In genomic region chr1:89046318-89047183, GRCh38 we compare ENCODE assay signal across 8 cellular contexts. TPM values are rescaled to one million over a fixed set of nuclear protein-coding genes. Genes with fewer than 3 reads are reported as not detected.
DNase-seq lines count a peak whose midpoint lies in the region; ATAC-seq and TF ChIP-seq lines count a peak whose summit lies in the region.
"Not testable (repeated sequence)": the region's sequence is repeated elsewhere in the genome, so short reads cannot be mapped to it uniquely, and the experiment has no call there.

No MANE protein-coding gene starts in this region.

- peaks cover 43% of the 10 kb centered on the region for H3K36me3 Mint-ChIP-seq in CD4-positive, alpha-beta T cell (ENCODE audit: low read depth)
- H3K36me3 Mint-ChIP-seq in H9 (ENCODE audit: insufficient read depth in 1 of 3, low read depth in 3 of 3): not testable (repeated sequence)
- peaks cover 27% of the 10 kb centered on the region for H3K36me3 Mint-ChIP-seq in activated T-cell treated with anti-CD3 and anti-CD28 coated beads, Interleukin-2, amount 50 U/mL, for 4 hours (ENCODE audit: insufficient read depth)
- peaks cover 16% of the 10 kb centered on the region for H3K36me3 Mint-ChIP-seq in effector memory CD8-positive, alpha-beta T cell (ENCODE audit: insufficient read depth)

- H3K14ac ChIP-seq in H9 (ENCODE audit: insufficient read depth, low read length): not testable (repeated sequence)

- not testable (repeated sequence) for H3K27ac ChIP-seq in CD4-positive, alpha-beta T cell (ENCODE audit: low read depth, low read length); H9 (ENCODE audit: insufficient read length, low read depth, low read length)

- not testable (repeated sequence) for H2BK5ac ChIP-seq in H9 (ENCODE audit: insufficient read length, low read length)

- not testable (repeated sequence) for H4K20me1 ChIP-seq in H9 (ENCODE audit: control insufficient read depth, insufficient read depth, insufficient read length)

- H3K4ac ChIP-seq in H9 (ENCODE audit: low read depth, low read length): not testable (repeated sequence)

- H3K4me1 Mint-ChIP-seq in CD4-positive, alpha-beta T cell (ENCODE audit: low read depth); H9; activated T-cell treated with anti-CD3 and anti-CD28 coated beads, Interleukin-2, amount 50 U/mL, for 4 hours (ENCODE audit: low read depth); effector memory CD8-positive, alpha-beta T cell (ENCODE audit: low read depth in 2 of 2): not testable (repeated sequence)

- H2BK120ac ChIP-seq in H9 (ENCODE audit: low read depth, low read length, poor library complexity, severe bottlenecking): not testable (repeated sequence)

- H2AFZ ChIP-seq in H9 (ENCODE audit: low read length): not testable (repeated sequence)

- H3K18ac ChIP-seq in H9 (ENCODE audit: insufficient read length, low read depth, low read length): not testable (repeated sequence)

- intact Hi-C loops in CD4-positive, alpha-beta T cell (cut with DNase I, micrococcal nuclease): not testable (repeated sequence)

- not testable (repeated sequence) for H3K9me3 Mint-ChIP-seq in CD4-positive, alpha-beta T cell; H9; activated T-cell treated with anti-CD3 and anti-CD28 coated beads, Interleukin-2, amount 50 U/mL, for 4 hours; effector memory CD8-positive, alpha-beta T cell

- H3K9ac ChIP-seq in H9 (ENCODE audit: extremely low read depth, insufficient read length, low read length): not testable (repeated sequence)

- not testable (repeated sequence) for H4K8ac ChIP-seq in H9 (replicated peaks; ENCODE audit: insufficient read length, low read depth, low read length)

- not testable (repeated sequence) for TF ChIP-seq CTCF in CD4-positive, alpha-beta T cell (IDR thresholded peaks at IDR 0.05)
- TF ChIP-seq CTCF in H9 (conservative IDR thresholded peaks at IDR 0.05): peak; percentile 40; the same call in 1 of the 3 replicates

- H3T11ph ChIP-seq in H9 (ENCODE audit: low read length): not testable (repeated sequence)

- not testable (repeated sequence) for H3K56ac ChIP-seq in H9 (ENCODE audit: insufficient read length, low read depth, low read length)

- H3K23me2 ChIP-seq in H9 (ENCODE audit: insufficient read length, low read depth, low read length, poor library complexity, severe bottlenecking): not testable (repeated sequence)

- ATAC-seq in CD4-positive, alpha-beta T cell (ENCODE audit: poor library complexity): peak; percentile 39
- ATAC-seq in GM19035 (IDR thresholded peaks at IDR 0.05; ENCODE audit: unreplicated experiment): peak; percentile 71
- peak; percentile 57 for ATAC-seq in HG02981 (IDR thresholded peaks at IDR 0.05; ENCODE audit: unreplicated experiment)
- ATAC-seq in activated T-cell treated with anti-CD3 and anti-CD28 coated beads, Interleukin-2, amount 50 U/mL, for 4 hours: peak; percentile 92 to 93
- peak; percentile 66 for ATAC-seq in effector memory CD8-positive, alpha-beta T cell (replicated peaks)

- H3K4me1 ChIP-seq in H9 (ENCODE audit: insufficient read depth, low read length): not testable (repeated sequence)

- H3K27me3 ChIP-seq in CD4-positive, alpha-beta T cell (ENCODE audit: control insufficient read depth, insufficient read depth, low read length); H9 (ENCODE audit: insufficient read depth, low read length): not testable (repeated sequence)

- CTCF ChIA-PET in CD4-positive, alpha-beta T cell (lab: Charles Lee): not testable (repeated sequence)

- H3K27me3 Mint-ChIP-seq in CD4-positive, alpha-beta T cell; H9 (ENCODE audit: low read depth); activated T-cell treated with anti-CD3 and anti-CD28 coated beads, Interleukin-2, amount 50 U/mL, for 4 hours (ENCODE audit: low read depth); effector memory CD8-positive, alpha-beta T cell: not testable (repeated sequence)

- H3K27ac Mint-ChIP-seq in CD4-positive, alpha-beta T cell; H9; effector memory CD8-positive, alpha-beta T cell: not testable (repeated sequence)

- DNase-seq in CD4-positive, alpha-beta T cell; H9; activated T-cell treated with anti-CD3 and anti-CD28 coated beads, Interleukin-2, amount 50 U/mL, for 4 hours; effector memory CD8-positive, alpha-beta T cell: not testable (repeated sequence)
- DNase-seq in NCI-H82 (lab: John Stamatoyannopoulos, UW): peak; percentile 5
- peak; percentile 43 for DNase-seq in stimulated activated CD4-positive, alpha-beta T cell treated with anti-CD3 and anti-CD28 coated beads, Interleukin-15, amount 100 ng/mL, for 24 hours

- POLR2A ChIA-PET in CD4-positive, alpha-beta T cell (lab: Charles Lee): interaction anchor here (1.3 kb wide), 1 partner anchor 18 kb away, joined by 5 read pairs; the partner anchor contains the start of gene GBP1

- WGBS in H9 (ENCODE audit: extremely low coverage, insufficient read length, low lambda C conversion rate): no CpG with 5 or more reads among the region's 6 CpGs

- not testable (repeated sequence) for H4K5ac ChIP-seq in H9 (ENCODE audit: insufficient read length, low read depth, low read length)

- not testable (repeated sequence) for H2AK5ac ChIP-seq in H9 (ENCODE audit: insufficient read length, low read length)

- H3K9me3 ChIP-seq in CD4-positive, alpha-beta T cell (ENCODE audit: control insufficient read depth, low read length): peaks cover 10% of the 10 kb centered on the region
- H3K9me3 ChIP-seq in H9 (ENCODE audit: control insufficient read depth, low read depth, low read length): not testable (repeated sequence)

- not testable (repeated sequence) for H3K23ac ChIP-seq in H9 (ENCODE audit: insufficient read length, low read depth, low read length)

- H4K91ac ChIP-seq in H9 (ENCODE audit: insufficient read length, low read depth, low read length): not testable (repeated sequence)

- not testable (repeated sequence) for H3K4me3 Mint-ChIP-seq in CD4-positive, alpha-beta T cell; H9; activated T-cell treated with anti-CD3 and anti-CD28 coated beads, Interleukin-2, amount 50 U/mL, for 4 hours; effector memory CD8-positive, alpha-beta T cell

- H3K79me2 ChIP-seq in H9 (ENCODE audit: insufficient read depth, low read length): not testable (repeated sequence)

- not testable (repeated sequence) for H3K4me2 ChIP-seq in H9 (ENCODE audit: insufficient read depth, insufficient read length, low read length)

- not testable (repeated sequence) for H2BK15ac ChIP-seq in H9 (ENCODE audit: low read depth, low read length)

- H2BK12ac ChIP-seq in H9 (ENCODE audit: insufficient read length, low read depth, low read length): not testable (repeated sequence)

- H3K79me1 ChIP-seq in H9 (ENCODE audit: insufficient read depth, low read depth, low read length, poor library complexity, severe bottlenecking): not testable (repeated sequence)

- H2BK20ac ChIP-seq in H9 (ENCODE audit: low read depth, low read length, poor library complexity, severe bottlenecking): not testable (repeated sequence)

RNA-seq across cellular contexts. Expression of gene GBP1, which starts 18.5 kb away (rescaled TPM):
- 10 to 100 TPM; 15.5 to 16.5 TPM for total RNA-seq in CD4-positive, alpha-beta T cell
- total RNA-seq in H9 (2021): not detected in 2 replicates
- 10 to 100 TPM; 45.6 to 80.9 (median 54.1) TPM for total RNA-seq in activated T-cell treated with anti-CD3 and anti-CD28 coated beads, Interleukin-2, amount 50 U/mL, for 4 hours

RNA-seq across cellular contexts. Expression of gene GBP3, which starts 23.9 kb away (rescaled TPM):
- total RNA-seq in CD4-positive, alpha-beta T cell: 10 to 100 TPM; 17.5 to 20.7 TPM
- total RNA-seq in H9 (2021): not detected in 2 replicates
- 1 to 10 TPM; 2.5 to 8.2 (median 6.1) TPM for total RNA-seq in activated T-cell treated with anti-CD3 and anti-CD28 coated beads, Interleukin-2, amount 50 U/mL, for 4 hours

RNA-seq across cellular contexts. Expression of gene KYAT3, which starts 54.1 kb away (rescaled TPM):
- 10 to 100 TPM; 13.4 to 13.9 TPM for total RNA-seq in CD4-positive, alpha-beta T cell
- total RNA-seq in H9 (2021): 53.3 and 56.1 TPM in 2 replicates
- 10 to 100 TPM; 21.1 to 23.6 (median 23.6) TPM for total RNA-seq in activated T-cell treated with anti-CD3 and anti-CD28 coated beads, Interleukin-2, amount 50 U/mL, for 4 hours

RNA-seq across cellular contexts. Expression of gene RBMXL1, which starts 54.1 kb away (rescaled TPM):
- total RNA-seq in CD4-positive, alpha-beta T cell: 10 to 100 TPM; 17.8 to 21.3 TPM
- 35.3 and 35.4 TPM in 2 replicates for total RNA-seq in H9 (2021)
- total RNA-seq in activated T-cell treated with anti-CD3 and anti-CD28 coated beads, Interleukin-2, amount 50 U/mL, for 4 hours: 10 to 100 TPM; 23.9 to 29.6 (median 25.8) TPM

Comparison
In these comparisons a context has a peak if more than half of its experiments do, and no peak if none do; other contexts are left out.
1. ATAC-seq: peak in every context shown above with its lines; median percentile 92 in activated T-cell treated with anti-CD3 and anti-CD28 coated beads, Interleukin-2, amount 50 U/mL, for 4 hours; 71 in GM19035; 66 in effector memory CD8-positive, alpha-beta T cell; 57 in HG02981; 39 in CD4-positive, alpha-beta T cell.
2. RNA of gene GBP1, which starts 18.5 kb away (total RNA-seq): 45.6 to 80.9 TPM in activated T-cell treated with anti-CD3 and anti-CD28 coated beads, Interleukin-2, amount 50 U/mL, for 4 hours and 15.5 to 16.5 TPM in CD4-positive, alpha-beta T cell; not detected in H9; every median in the first group is over 10 times any median in the second.